12 cellular contexts compared by ENCODE assay signal in the genomic region with DNA sequence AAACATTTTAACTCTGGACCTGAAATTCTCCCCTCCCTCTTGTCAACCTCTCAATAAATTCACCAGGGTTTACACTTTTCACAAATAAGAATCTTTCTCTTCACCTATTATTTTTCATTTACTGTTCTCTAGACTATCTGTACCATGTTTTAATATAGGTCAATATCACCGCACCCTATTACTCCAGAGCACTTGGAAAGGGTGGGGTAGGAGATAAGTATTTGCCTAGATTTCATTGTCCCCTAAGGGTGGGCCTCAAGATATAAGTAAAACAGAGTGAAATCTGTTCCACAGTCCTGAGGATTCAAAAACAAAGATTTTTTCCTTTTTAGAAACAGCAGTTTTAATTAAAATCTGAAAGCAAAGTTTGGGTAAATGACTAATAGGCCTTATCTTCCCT.
DNase-seq lines count a peak whose midpoint lies in the region; ATAC-seq and TF ChIP-seq lines count a peak whose summit lies in the region.
"Had no signal": no experiment of that assay in that cellular context is flagged by ENCODE, and none has a peak within 500 bp of the region (broad histone marks: within the 10 kb centered on the region; RNA-seq: fewer than 3 reads in every experiment).

No MANE protein-coding gene starts in this region.

- H2BK20ac ChIP-seq in H9 (ENCODE audit: low read depth, low read length, poor library complexity, severe bottlenecking) = no peak overlapping the region

- dilution Hi-C loops in mammary epithelial cell (cut with HindIII; ENCODE audit: low sequenced_read_pairs) = no loop called here

- peaks cover 11% of the 10 kb centered on the region for H3K36me3 ChIP-seq in mammary epithelial cell (ENCODE audit: insufficient read depth, low read length)

- H2AFZ ChIP-seq in mammary epithelial cell (ENCODE audit: low read depth, low read length) (no peak overlapping the region), H9 (ENCODE audit: low read length) (no peak overlapping the region)

- no peak for ATAC-seq in HG02885 (IDR thresholded peaks at IDR 0.05; ENCODE audit: poor library complexity, unreplicated experiment)

- no peak overlapping the region for H4K5ac ChIP-seq in H9 (ENCODE audit: insufficient read length, low read depth, low read length)

- H2BK12ac ChIP-seq in H9 (ENCODE audit: insufficient read length, low read depth, low read length) = no peak overlapping the region

- H3T11ph ChIP-seq in H9 (ENCODE audit: low read length) = no peak overlapping the region

- no peak overlapping the region for H2AK5ac ChIP-seq in H9 (ENCODE audit: insufficient read length, low read length)

- no peak overlapping the region for H2BK120ac ChIP-seq in H9 (ENCODE audit: low read depth, low read length, poor library complexity, severe bottlenecking)

- H3K56ac ChIP-seq in H9 (ENCODE audit: insufficient read length, low read depth, low read length) = no peak overlapping the region

- H3K9me3 ChIP-seq in mammary epithelial cell (replicated peaks; ENCODE audit: insufficient read depth, low read length) = no peaks in the 10 kb centered on the region
- no peaks in the 10 kb centered on the region for H3K9me3 ChIP-seq in H9 (ENCODE audit: control insufficient read depth, low read depth, low read length)

- no peak overlapping the region for H2BK5ac ChIP-seq in H9 (ENCODE audit: insufficient read length, low read length)

- H3K27me3 ChIP-seq in mammary epithelial cell (ENCODE audit: insufficient read depth, low read length) (no peaks in the 10 kb centered on the region), H9 (ENCODE audit: insufficient read depth, low read length) (no peaks in the 10 kb centered on the region)

- H3K4me3 Mint-ChIP-seq in MCF 10A (ENCODE audit: unreplicated experiment) (no peak overlapping the region), H9 (no peak overlapping the region), glutamatergic neuron (ENCODE audit: unreplicated experiment) (no peak overlapping the region), progenitor cell of endocrine pancreas (ENCODE audit: low read depth) (no peak overlapping the region)
- H3K4me3 Mint-ChIP-seq: CD14-positive monocyte; CD8-positive, alpha-beta memory T cell had no signal

- intact Hi-C loops in MCF 10A (cut with micrococcal nuclease) (no loop called here), mammary epithelial cell (cut with micrococcal nuclease) (no loop called here)

- TF ChIP-seq CTCF in MCF 10A (IDR thresholded peaks at IDR 0.05; ENCODE audit: unreplicated experiment) (no peak), mammary epithelial cell (conservative IDR thresholded peaks at IDR 0.05 in 1 of 2, IDR thresholded peaks at IDR 0.05 in 1 of 2; ENCODE audit: extremely low read depth in 1 of 2, insufficient read depth in 1 of 2, low read depth in 1 of 2, low read length in 2 of 2) (no peak), H9 (conservative IDR thresholded peaks at IDR 0.05) (no peak), glutamatergic neuron (IDR thresholded peaks at IDR 0.05; ENCODE audit: partially characterized antibody, unreplicated experiment) (no peak), progenitor cell of endocrine pancreas (IDR thresholded peaks at IDR 0.05; ENCODE audit: unreplicated experiment) (no peak)

- no peak overlapping the region for H3K4ac ChIP-seq in H9 (ENCODE audit: low read depth, low read length)

- H4K8ac ChIP-seq in H9 (replicated peaks; ENCODE audit: insufficient read length, low read depth, low read length) = no peak overlapping the region

- H4K20me1 ChIP-seq in mammary epithelial cell (ENCODE audit: insufficient read depth, low read length) (no peaks in the 10 kb centered on the region), H9 (ENCODE audit: control insufficient read depth, insufficient read depth, insufficient read length) (no peaks in the 10 kb centered on the region)

- H3K79me2 ChIP-seq in mammary epithelial cell (ENCODE audit: insufficient read depth, low read length) (peaks cover 3% of the 10 kb centered on the region), H9 (ENCODE audit: insufficient read depth, low read length) (no peaks in the 10 kb centered on the region)

- H4K91ac ChIP-seq in H9 (ENCODE audit: insufficient read length, low read depth, low read length) = no peak overlapping the region

- H3K27me3 Mint-ChIP-seq in MCF 10A (ENCODE audit: insufficient read depth, unreplicated experiment) (no peaks in the 10 kb centered on the region), H9 (ENCODE audit: low read depth) (no peaks in the 10 kb centered on the region), glutamatergic neuron (ENCODE audit: unreplicated experiment) (peaks cover 9% of the 10 kb centered on the region), progenitor cell of endocrine pancreas (no peaks in the 10 kb centered on the region)

- no peak overlapping the region for H3K23ac ChIP-seq in H9 (ENCODE audit: insufficient read length, low read depth, low read length)

- H2BK15ac ChIP-seq in H9 (ENCODE audit: low read depth, low read length) = no peak overlapping the region

- H3K4me1 Mint-ChIP-seq in MCF 10A (ENCODE audit: insufficient read depth, unreplicated experiment) (no peaks in the 10 kb centered on the region), H9 (peaks cover 16 to 20% of the 10 kb centered on the region in 2 experiments), glutamatergic neuron (ENCODE audit: low read depth, unreplicated experiment) (peaks cover 37% of the 10 kb centered on the region), progenitor cell of endocrine pancreas (ENCODE audit: low read depth) (peaks cover 14% of the 10 kb centered on the region)
- H3K4me1 Mint-ChIP-seq: CD14-positive monocyte; CD8-positive, alpha-beta memory T cell had no signal

- peaks cover 44% of the 10 kb centered on the region for H3K36me3 Mint-ChIP-seq in MCF 10A (ENCODE audit: insufficient read depth, unreplicated experiment)
- peaks cover 4 to 38% (median 32%) of the 10 kb centered on the region in 3 experiments; a peak in 6 of 7 replicates for H3K36me3 Mint-ChIP-seq in H9 (ENCODE audit: insufficient read depth in 1 of 3, low read depth in 3 of 3)
- no peaks in the 10 kb centered on the region for H3K36me3 Mint-ChIP-seq in glutamatergic neuron (ENCODE audit: unreplicated experiment)
- peaks cover 25% of the 10 kb centered on the region for H3K36me3 Mint-ChIP-seq in progenitor cell of endocrine pancreas (ENCODE audit: insufficient read depth)

- BruUV-seq in MCF 10A (replicated peaks; lab: Mats Ljungman, UMichigan) (no TSS peak), mammary epithelial cell (replicated peaks; lab: Mats Ljungman, UMichigan) (no TSS peak)

- H3K4me1 ChIP-seq in mammary epithelial cell (ENCODE audit: insufficient read depth, low read length) = no peaks in the 10 kb centered on the region
- H3K4me1 ChIP-seq in H9 (ENCODE audit: insufficient read depth, low read length) = no peaks in the 10 kb centered on the region

- peak overlapping the region; percentile 48 for H3K27ac Mint-ChIP-seq in MCF 10A (ENCODE audit: low read depth, unreplicated experiment)
- peak overlapping the region in 2 of 3 experiments; percentile 26 to 53; a peak in 1 of 7 replicates for H3K27ac Mint-ChIP-seq in H9
- peak overlapping the region; percentile 26 for H3K27ac Mint-ChIP-seq in glutamatergic neuron (ENCODE audit: unreplicated experiment)
- peak overlapping the region; percentile 47 for H3K27ac Mint-ChIP-seq in progenitor cell of endocrine pancreas
- H3K27ac Mint-ChIP-seq: CD14-positive monocyte; CD8-positive, alpha-beta memory T cell had no signal

- H3K9me3 Mint-ChIP-seq in MCF 10A (ENCODE audit: unreplicated experiment) (no peaks in the 10 kb centered on the region), H9 (peaks cover 0 to under 1% of the 10 kb centered on the region in 2 experiments; a peak in 1 of 5 replicates), glutamatergic neuron (ENCODE audit: unreplicated experiment) (peaks cover 10% of the 10 kb centered on the region), progenitor cell of endocrine pancreas (ENCODE audit: low read depth) (no peaks in the 10 kb centered on the region)
- H3K9me3 Mint-ChIP-seq: CD14-positive monocyte; CD8-positive, alpha-beta memory T cell had no signal

- POLR2A ChIA-PET in MCF 10A (lab: Yijun Ruan, JAX) = interaction anchor here (1.2 kb wide), 1 partner anchor 8 kb away, joined by 4 read pairs; no protein-coding TSS in a partner anchor

- no peak overlapping the region for H3K27ac ChIP-seq in mammary epithelial cell (ENCODE audit: insufficient read depth, low read depth, low read length)
- H3K27ac ChIP-seq in H9 (ENCODE audit: insufficient read length, low read depth, low read length) = no peak overlapping the region
- H3K27ac ChIP-seq: 22Rv1 had no signal

- WGBS in mammary epithelial cell (ENCODE audit: low coverage, missing lambda C conversion rate) = 100% methylated on average over 1 of the region's 1 CpG
- WGBS in H9 (ENCODE audit: extremely low coverage, insufficient read length, low lambda C conversion rate) = no CpG with 5 or more reads among the region's 1 CpG

- H3K14ac ChIP-seq in H9 (ENCODE audit: insufficient read depth, low read length) = no peak overlapping the region

- no peak overlapping the region for H3K9ac ChIP-seq in mammary epithelial cell (ENCODE audit: insufficient read depth, low read length)
- no peak overlapping the region for H3K9ac ChIP-seq in H9 (ENCODE audit: extremely low read depth, insufficient read length, low read length)

- CTCF ChIA-PET in MCF 10A (lab: Yijun Ruan, JAX) (interaction anchor here (0.6 to 0.7 kb wide), 2 partner anchors 25 to 916 kb away, joined by 3 read pairs; no protein-coding TSS in a partner anchor), mammary epithelial cell (lab: Charles Lee; ENCODE audit: low non-redundant PET) (no interaction called here)

- H3K4me2 ChIP-seq in mammary epithelial cell (ENCODE audit: insufficient read depth, low read depth, low read length) = no peak overlapping the region
- no peak overlapping the region for H3K4me2 ChIP-seq in H9 (ENCODE audit: insufficient read depth, insufficient read length, low read length)

- no peak overlapping the region for H3K4me3 ChIP-seq in mammary epithelial cell (replicated peaks in 1 of 3; ENCODE audit: insufficient read depth in 1 of 3, low read depth in 2 of 3, low read length in 3 of 3)

- in situ Hi-C loops in mammary epithelial cell (cut with MboI; ENCODE audit: low sequenced_read_pairs in 2 of 2) = no loop called here

- no peak overlapping the region for H3K18ac ChIP-seq in H9 (ENCODE audit: insufficient read length, low read depth, low read length)

- no peak for DNase-seq in MCF 10A (ENCODE audit: unreplicated experiment)
- DNase-seq in mammary epithelial cell = no peak
- DNase-seq in H9 = no peak
- DNase-seq in glutamatergic neuron = no peak
- no peak for DNase-seq in progenitor cell of endocrine pancreas (ENCODE audit: low spot score, unreplicated experiment)
- no peak for DNase-seq in stimulated activated CD8-positive, alpha-beta memory T cell treated with anti-CD3 and anti-CD28 coated beads, Interleukin-4, amount 100 ng/mL, for 48 hours
- DNase-seq in hypothalamus (lab: John Stamatoyannopoulos, UW) = no peak
- DNase-seq: CD8-positive, alpha-beta memory T cell; DMS 273 treated with DMSO at 0.1 percent for 48 hours had no signal

- H3K79me1 ChIP-seq in H9 (ENCODE audit: insufficient read depth, low read depth, low read length, poor library complexity, severe bottlenecking) = no peaks in the 10 kb centered on the region

- H3K23me2 ChIP-seq in H9 (ENCODE audit: insufficient read length, low read depth, low read length, poor library complexity, severe bottlenecking) = no peaks in the 10 kb centered on the region
